In the genomic region with DNA sequence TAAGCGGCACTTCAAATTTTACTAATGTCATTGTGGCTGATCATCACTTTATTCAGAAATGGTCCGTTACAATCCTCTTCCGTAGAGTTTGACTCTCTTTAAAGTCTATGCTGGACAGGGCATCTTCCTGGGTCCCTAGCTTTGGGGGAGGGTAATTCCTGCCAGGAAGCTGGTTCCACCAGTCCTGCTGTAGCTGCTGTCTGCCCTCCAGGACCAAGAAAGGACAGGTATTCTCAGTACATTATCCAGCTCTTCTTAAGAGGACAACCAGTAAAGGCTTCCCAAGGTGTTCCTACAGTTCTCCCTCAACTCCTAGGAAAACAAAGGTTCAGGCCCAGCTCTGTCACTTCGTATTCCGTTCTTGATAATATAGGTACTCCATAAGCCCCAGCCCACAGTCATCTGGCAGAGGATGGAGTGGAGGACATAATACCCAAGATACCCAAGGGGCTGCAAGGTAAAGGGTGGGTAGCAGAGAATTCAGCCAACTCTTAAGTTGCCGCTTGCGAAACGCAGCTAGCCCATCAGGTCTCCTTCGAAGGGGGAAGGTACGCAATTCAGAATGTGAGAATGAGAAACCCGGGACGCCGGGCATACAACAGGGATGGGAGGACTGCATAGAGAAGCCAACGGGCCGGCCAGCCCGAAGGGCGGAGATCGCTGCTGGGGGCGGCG, we compare ENCODE assay signal across 8 cellular contexts. TPM values are rescaled to one million over a fixed set of nuclear protein-coding genes. Genes with fewer than 3 reads are reported as not detected.
DNase-seq lines count a peak whose midpoint lies in the region; ATAC-seq and TF ChIP-seq lines count a peak whose summit lies in the region.

No MANE protein-coding gene starts in this region.

- peaks cover 47% of the 10 kb centered on the region for H3K79me2 ChIP-seq in PC-3 (ENCODE audit: low read length)

- H3K4me1 ChIP-seq in PC-3 (ENCODE audit: insufficient read depth, low read length) = peaks cover 29% of the 10 kb centered on the region
- peaks cover 9% of the 10 kb centered on the region for H3K4me1 ChIP-seq in muscle layer of colon (ENCODE audit: insufficient read depth, low read length)

- TF ChIP-seq CTCF in AG10803 (conservative IDR thresholded peaks at IDR 0.05; ENCODE audit: low read length) = no peak
- no peak for TF ChIP-seq CTCF in PC-3 (conservative IDR thresholded peaks at IDR 0.05; ENCODE audit: low read depth, low read length)
- TF ChIP-seq CTCF in dorsolateral prefrontal cortex (IDR thresholded peaks at IDR 0.05 in 54 of 56, conservative IDR thresholded peaks at IDR 0.05 in 2 of 56; ENCODE audit: low read depth in 1 of 56, partially characterized antibody in 56 of 56) = peak in 1 of 56 donors; percentile 11
- TF ChIP-seq CTCF in GM13976 (IDR thresholded peaks at IDR 0.05; ENCODE audit: borderline replicate concordance, control extremely low read depth, extremely low read depth, insufficient read depth, missing control alignments) = no peak

- peak overlapping the region; percentile 98 for H3K4me3 ChIP-seq in AG10803 (ENCODE audit: low read length)
- peak overlapping the region; percentile 94 for H3K4me3 ChIP-seq in PC-3 (ENCODE audit: low read length)
- H3K4me3 ChIP-seq in dorsolateral prefrontal cortex = peak overlapping the region; percentile 69 to 100 (median 95)
- peak overlapping the region; percentile 78 to 98 for H3K4me3 ChIP-seq in muscle layer of colon (ENCODE audit: low read depth in 1 of 2, low read length in 2 of 2)

- ATAC-seq in GM18505 (IDR thresholded peaks at IDR 0.05; ENCODE audit: unreplicated experiment) (peak; percentile 0), PC-3 (peak; percentile 1; the same call in 1 of the 2 replicates), HG03135 (IDR thresholded peaks at IDR 0.05; ENCODE audit: unreplicated experiment) (no peak)

- CTCF ChIA-PET in PC-3 (lab: Charles Lee) = no interaction called here

- intact Hi-C loops in PC-3 (cut with micrococcal nuclease) (loop anchor here (2.0 kb wide), 3 partner anchors 113 to 285 kb away; no protein-coding TSS in a partner anchor), dorsolateral prefrontal cortex (cut with DNase I) (loop anchor here (2.0 kb wide), 2 partner anchors 131 to 279 kb away; no protein-coding TSS in a partner anchor)

- H3K9me2 ChIP-seq in PC-3 (replicated peaks; ENCODE audit: low read length) = no peaks in the 10 kb centered on the region

- TF ChIP-seq POLR2A in GM18505 (IDR thresholded peaks at IDR 0.05; ENCODE audit: borderline replicate concordance, extremely low read depth, insufficient read depth, insufficient read length) = no peak

- H3K4me2 ChIP-seq in PC-3 (ENCODE audit: low read length) = peak overlapping the region; percentile 96

- peak overlapping the region; percentile 83 for H2AFZ ChIP-seq in PC-3 (ENCODE audit: low read length)

- no peaks in the 10 kb centered on the region for H3K36me3 ChIP-seq in PC-3 (ENCODE audit: low read depth, low read length)
- H3K36me3 ChIP-seq in muscle layer of colon (ENCODE audit: insufficient read depth, low read length) = no peaks in the 10 kb centered on the region

- H3K27ac ChIP-seq in PC-3 (ENCODE audit: low read length) = no peak overlapping the region
- peak overlapping the region in 58 of 59 donors; percentile 83 to 99 (median 97) for H3K27ac ChIP-seq in dorsolateral prefrontal cortex
- H3K27ac ChIP-seq in muscle layer of colon (ENCODE audit: low read depth, low read length) = peak overlapping the region; percentile 82

- H3K27me3 ChIP-seq in PC-3 (ENCODE audit: low read length) (no peaks in the 10 kb centered on the region), dorsolateral prefrontal cortex (no peaks in the 10 kb centered on the region), muscle layer of colon (ENCODE audit: control insufficient read depth in 1 of 2, insufficient read depth in 2 of 2, low read length in 2 of 2) (no peaks in the 10 kb centered on the region)

- H3K9me3 ChIP-seq in PC-3 (ENCODE audit: low read length) = no peaks in the 10 kb centered on the region
- no peaks in the 10 kb centered on the region for H3K9me3 ChIP-seq in muscle layer of colon (ENCODE audit: low read length)

- TSS peak; percentile 30 for BruUV-seq in PC-3 (replicated peaks; lab: Mats Ljungman, UMichigan)

- no peaks in the 10 kb centered on the region for H4K20me1 ChIP-seq in PC-3 (ENCODE audit: low read length)

- H3K9ac ChIP-seq in PC-3 (ENCODE audit: low read length) (peak overlapping the region; percentile 77), muscle layer of colon (ENCODE audit: low read length) (peak overlapping the region; percentile 65)

- no peaks in the 10 kb centered on the region for H3F3A ChIP-seq in PC-3 (ENCODE audit: low read length, unreplicated experiment)

- in situ Hi-C loops in GM13976 (cut with MboI; ENCODE audit: low sequenced_read_pairs, unreplicated experiment) = no loop called here

- DNase-seq in AG10803 (ENCODE audit: low read depth) (peak; percentile 1), PC-3 (peak; percentile 50), dorsolateral prefrontal cortex (peak in 1 of 10 donors; percentile 5), activated gamma-delta T cell treated with Interleukin-2 at 50 U/mL for 16 hours (no peak), GM13976 (ENCODE audit: low spot score) (no peak)

- POLR2A ChIA-PET in PC-3 (lab: Charles Lee; ENCODE audit: unreplicated experiment) = no interaction called here

RNA-seq across cellular contexts. Expression of gene CDK19, which starts 1.3 kb away (rescaled TPM):
- total RNA-seq in PC-3 (2014; rRNA removed) = 4.2 and 5.4 TPM in 2 replicates
- 100 to 1,000 TPM in 6 of 120 experiments, 10 to 100 TPM in 114; 35.3 to 155 (median 56.4) TPM for total RNA-seq in dorsolateral prefrontal cortex

Comparison
In these comparisons a context has a peak if more than half of its experiments do, and no peak if none do; other contexts are left out.
1. DNase-seq: peak in AG10803 (single experiment) and PC-3 (single experiment); none in activated gamma-delta T cell treated with Interleukin-2 at 50 U/mL for 16 hours (single experiment) and GM13976 (single experiment).
2. Peak in every context shown above with its lines, with median percentiles within 50 percentile points of each other: H3K4me3 ChIP-seq.